In genomic region chr14:75426332-75427125, GRCh38 we compare ENCODE assay signal across 8 cellular contexts. TPM values are rescaled to one million over a fixed set of nuclear protein-coding genes. Genes with fewer than 3 reads are reported as not detected.
A peak's percentile ranks its signal among the peaks of the same experiment; 100 is the strongest.
DNase-seq lines count a peak whose midpoint lies in the region; ATAC-seq and TF ChIP-seq lines count a peak whose summit lies in the region.

No MANE protein-coding gene starts in this region.

- POLR2A ChIA-PET in activated CD4-positive, alpha-beta memory T cell treated with anti-CD3 and anti-CD28 coated beads, Interleukin-2, amount 10 ng/mL, durations not matched to agents 7 days and 5 days (lab: Charles Lee) = no interaction called here

- no peaks in the 10 kb centered on the region for H3K36me3 ChIP-seq in mucosa of descending colon (ENCODE audit: low read depth)
- H3K36me3 ChIP-seq in BE2C = no peaks in the 10 kb centered on the region

- peaks cover 19% of the 10 kb centered on the region for H3K4me1 ChIP-seq in mucosa of descending colon (ENCODE audit: low read depth)
- no peaks in the 10 kb centered on the region for H3K4me1 ChIP-seq in BE2C

- H3K9me3 Mint-ChIP-seq in activated CD4-positive, alpha-beta memory T cell treated with anti-CD3 and anti-CD28 coated beads, Interleukin-2, amount 10 ng/mL, durations not matched to agents 7 days and 5 days = peaks cover 10% of the 10 kb centered on the region

- peak overlapping the region; percentile 53 for H3K4me3 Mint-ChIP-seq in activated CD4-positive, alpha-beta memory T cell treated with anti-CD3 and anti-CD28 coated beads, Interleukin-2, amount 10 ng/mL, durations not matched to agents 7 days and 5 days

- no peaks in the 10 kb centered on the region for H3K36me3 Mint-ChIP-seq in activated CD4-positive, alpha-beta memory T cell treated with anti-CD3 and anti-CD28 coated beads, Interleukin-2, amount 10 ng/mL, durations not matched to agents 7 days and 5 days (ENCODE audit: low read depth)

- DNase-seq in Ammon's horn (ENCODE audit: low spot score) (peak; percentile 57), mucosa of descending colon (no peak), GM03348 (ENCODE audit: low spot score) (no peak), NCI-H1694 (lab: John Stamatoyannopoulos, UW) (no peak), BE2C (no peak)
- no peak for DNase-seq in activated CD4-positive, alpha-beta memory T cell treated with anti-CD3 and anti-CD28 coated beads, Interleukin-2, amount 10 ng/mL, durations not matched to agents 7 days and 5 days

- intact Hi-C loops in mucosa of descending colon (cut with DNase I, micrococcal nuclease) = no loop called here

- peaks cover 39% of the 10 kb centered on the region for H3K27me3 Mint-ChIP-seq in activated CD4-positive, alpha-beta memory T cell treated with anti-CD3 and anti-CD28 coated beads, Interleukin-2, amount 10 ng/mL, durations not matched to agents 7 days and 5 days

- H3K9me3 ChIP-seq in mucosa of descending colon = no peaks in the 10 kb centered on the region
- H3K9me3 ChIP-seq in BE2C = no peaks in the 10 kb centered on the region

- ATAC-seq in GM18909 (IDR thresholded peaks at IDR 0.05; ENCODE audit: poor library complexity, unreplicated experiment) = peak; percentile 46
- peak; percentile 71 for ATAC-seq in HG03108 (IDR thresholded peaks at IDR 0.05; ENCODE audit: unreplicated experiment)
- ATAC-seq in mucosa of descending colon = peak; percentile 5

- TF ChIP-seq CTCF in mucosa of descending colon (IDR thresholded peaks at IDR 0.05) = no peak
- TF ChIP-seq CTCF in BE2C (IDR thresholded peaks at IDR 0.05; ENCODE audit: low read depth, low read length) = no peak

- H3K4me3 ChIP-seq in mucosa of descending colon = no peak overlapping the region
- H3K4me3 ChIP-seq in BE2C (ENCODE audit: low read depth, low read length) = no peak overlapping the region

- CTCF ChIA-PET in activated CD4-positive, alpha-beta memory T cell treated with anti-CD3 and anti-CD28 coated beads, Interleukin-2, amount 10 ng/mL, durations not matched to agents 7 days and 5 days (lab: Charles Lee) = no interaction called here

- H3K27ac Mint-ChIP-seq in activated CD4-positive, alpha-beta memory T cell treated with anti-CD3 and anti-CD28 coated beads, Interleukin-2, amount 10 ng/mL, durations not matched to agents 7 days and 5 days = peak overlapping the region; percentile 2

- H3K27me3 ChIP-seq in BE2C = peaks cover 2% of the 10 kb centered on the region; the same call in 1 of the 2 replicates

- H3K4me1 Mint-ChIP-seq in activated CD4-positive, alpha-beta memory T cell treated with anti-CD3 and anti-CD28 coated beads, Interleukin-2, amount 10 ng/mL, durations not matched to agents 7 days and 5 days = peaks cover 9% of the 10 kb centered on the region

RNA-seq across cellular contexts. Expression of gene JDP2, which starts 1.3 kb away (rescaled TPM):
- total RNA-seq in activated CD4-positive, alpha-beta memory T cell treated with anti-CD3 and anti-CD28 coated beads, Interleukin-2, amount 10 ng/mL, durations not matched to agents 7 days and 5 days = 1 to 10 TPM; 2.6 to 2.9 TPM
- 10 to 100 TPM; 17.7 to 48.0 (median 29.0) TPM for total RNA-seq in mucosa of descending colon
- 22.8 TPM for polyA plus RNA-seq in BE2C (2012; ENCODE audit: insufficient read depth, insufficient read length, low read depth)

Comparison
In these comparisons a context has a peak if more than half of its experiments do, and no peak if none do; other contexts are left out.
1. ATAC-seq: peak in every context shown above with its lines; median percentile 71 in HG03108; 46 in GM18909; 5 in mucosa of descending colon.
2. RNA of gene JDP2, which starts 1.3 kb away (total RNA-seq): 17.7 to 48.0 TPM in mucosa of descending colon; 2.6 to 2.9 TPM in activated CD4-positive, alpha-beta memory T cell treated with anti-CD3 and anti-CD28 coated beads, Interleukin-2, amount 10 ng/mL, durations not matched to agents 7 days and 5 days; every median in the first group is over 4 times any median in the second.